ENCODE assay signal across 12 cellular contexts in the genomic region with DNA sequence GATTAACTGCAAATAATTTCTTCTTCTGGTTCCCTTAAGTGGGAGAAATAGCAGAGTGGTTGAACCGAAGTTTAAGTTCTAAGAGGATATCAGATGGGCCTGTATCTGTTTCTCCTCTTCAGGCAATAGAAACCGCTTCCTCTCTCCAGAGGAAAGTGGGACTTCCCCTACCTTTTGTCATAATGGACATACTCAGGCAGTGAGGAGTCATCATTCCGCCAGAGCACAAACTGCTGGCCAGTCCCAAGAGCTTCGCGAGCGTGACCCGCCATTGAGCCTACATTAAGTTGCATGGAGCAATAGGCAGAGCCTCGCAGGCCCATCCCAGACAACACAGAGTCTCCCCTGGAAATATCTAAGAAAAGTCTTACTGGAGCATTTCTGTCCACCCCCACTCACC.
DNase-seq lines count a peak whose midpoint lies in the region; ATAC-seq lines count a peak whose summit lies in the region.
"Had no signal": no experiment of that assay in that cellular context is flagged by ENCODE, and none has a peak within 500 bp of the region (broad histone marks: within the 10 kb centered on the region; RNA-seq: fewer than 3 reads in every experiment).

No MANE protein-coding gene starts in this region.

- peak overlapping the region; percentile 83 for H3K27ac ChIP-seq in naive thymus-derived CD4-positive, alpha-beta T cell (ENCODE audit: low read depth, low read length)
- H3K27ac ChIP-seq: A549, tibial nerve had no signal

- POLR2A ChIA-PET in naive thymus-derived CD4-positive, alpha-beta T cell (lab: Charles Lee) = interaction anchor here (0.7 to 1.6 kb wide), 5 partner anchors 13 to 104 kb away, joined by 3 to 5 read pairs (median 4); no protein-coding TSS in a partner anchor

- H3K4me1 ChIP-seq in naive thymus-derived CD4-positive, alpha-beta T cell (ENCODE audit: control insufficient read depth in 2 of 2, insufficient read depth in 2 of 2, low read length in 2 of 2) = peaks cover 19 to 65% of the 10 kb centered on the region in 2 donors

- H3K27ac Mint-ChIP-seq in activated T-helper 2 cell treated with anti-CD3 and anti-CD28 coated beads, Interferon-gamma antibody, Interleukin-2, Interleukin-4, amounts not matched to agents 10 μg/mL and 5 μg/mL and 100 μg/mL, durations not matched to agents 14 hours and 24 hours and 36 hours = peak overlapping the region; percentile 93
- H3K27ac Mint-ChIP-seq in naive thymus-derived CD4-positive, alpha-beta T cell = peak overlapping the region; percentile 92 to 99 (median 96)

- H3K36me3 ChIP-seq in naive thymus-derived CD4-positive, alpha-beta T cell (ENCODE audit: control insufficient read depth in 2 of 3, insufficient read depth in 3 of 3, low read length in 3 of 3) = no peaks in the 10 kb centered on the region
- H3K36me3 ChIP-seq: tibial nerve had no signal

- ATAC-seq in naive thymus-derived CD4-positive, alpha-beta T cell = peak; percentile 8
- ATAC-seq in HG02981 (IDR thresholded peaks at IDR 0.05; ENCODE audit: unreplicated experiment) (no peak), HG02798 (IDR thresholded peaks at IDR 0.05; ENCODE audit: poor library complexity, unreplicated experiment) (no peak)
- ATAC-seq: A549 had no signal

- H3K4me3 Mint-ChIP-seq in activated T-helper 2 cell treated with anti-CD3 and anti-CD28 coated beads, Interferon-gamma antibody, Interleukin-2, Interleukin-4, amounts not matched to agents 10 μg/mL and 5 μg/mL and 100 μg/mL, durations not matched to agents 14 hours and 24 hours and 36 hours (ENCODE audit: low read depth) = peak overlapping the region; percentile 53
- H3K4me3 Mint-ChIP-seq in naive thymus-derived CD4-positive, alpha-beta T cell = peak overlapping the region; percentile 42 to 82 (median 69)

- H3K9me3 Mint-ChIP-seq in activated T-helper 2 cell treated with anti-CD3 and anti-CD28 coated beads, Interferon-gamma antibody, Interleukin-2, Interleukin-4, amounts not matched to agents 10 μg/mL and 5 μg/mL and 100 μg/mL, durations not matched to agents 14 hours and 24 hours and 36 hours = no peaks in the 10 kb centered on the region
- peaks cover 0 to 2% (median 0%) of the 10 kb centered on the region in 11 donors for H3K9me3 Mint-ChIP-seq in naive thymus-derived CD4-positive, alpha-beta T cell

- intact Hi-C loops in activated T-helper 2 cell treated with anti-CD3 and anti-CD28 coated beads, Interferon-gamma antibody, Interleukin-2, Interleukin-4, amounts not matched to agents 10 μg/mL and 5 μg/mL and 100 μg/mL, durations not matched to agents 14 hours and 24 hours and 36 hours (cut with micrococcal nuclease) = loop anchor here (1.0 to 5.0 kb wide), 7 partner anchors 86 to 430 kb away; a partner anchor contains a TSS
- intact Hi-C loops in naive thymus-derived CD4-positive, alpha-beta T cell (cut with micrococcal nuclease) = loop anchor here in 1 of 2 donors (1.0 to 10.0 kb wide), 8 partner anchors 103 to 1525 kb away; a partner anchor contains a TSS

- in situ Hi-C loops in KBM-7 (cut with MboI; ENCODE audit: low pct_unique_long_range_greater_than_20kb, low sequenced_read_pairs) = no loop called here

- CTCF ChIA-PET in naive thymus-derived CD4-positive, alpha-beta T cell (lab: Charles Lee) = interaction anchor here (2.1 kb wide), 1 partner anchor 161 kb away, joined by 9 read pairs; no protein-coding TSS in a partner anchor

- H3K9me3 ChIP-seq in naive thymus-derived CD4-positive, alpha-beta T cell (ENCODE audit: control insufficient read depth in 2 of 3, low read length in 3 of 3) = no peaks in the 10 kb centered on the region
- H3K9me3 ChIP-seq: A549, tibial nerve had no signal

- peak overlapping the region; percentile 34 for H3K4me3 ChIP-seq in naive thymus-derived CD4-positive, alpha-beta T cell (ENCODE audit: low read length)
- H3K4me3 ChIP-seq: A549, lung, tibial nerve had no signal

- no peaks in the 10 kb centered on the region for H3K36me3 Mint-ChIP-seq in activated T-helper 2 cell treated with anti-CD3 and anti-CD28 coated beads, Interferon-gamma antibody, Interleukin-2, Interleukin-4, amounts not matched to agents 10 μg/mL and 5 μg/mL and 100 μg/mL, durations not matched to agents 14 hours and 24 hours and 36 hours (ENCODE audit: low read depth)
- peaks cover 0 to 2% (median 0%) of the 10 kb centered on the region in 5 donors for H3K36me3 Mint-ChIP-seq in naive thymus-derived CD4-positive, alpha-beta T cell

- DNase-seq in NCI-H2029 treated with DMSO at 0.1 percent for 48 hours (lab: John Stamatoyannopoulos, UW) = peak; percentile 52
- DNase-seq in NCI-H2029 (lab: John Stamatoyannopoulos, UW) = no peak
- peak; percentile 15 for DNase-seq in KBM-7
- no peak for DNase-seq in activated T-helper 2 cell treated with anti-CD3 and anti-CD28 coated beads, Interferon-gamma antibody, Interleukin-2, Interleukin-4, amounts not matched to agents 10 μg/mL and 5 μg/mL and 100 μg/mL, durations not matched to agents 14 hours and 24 hours and 36 hours (ENCODE audit: low spot score)
- DNase-seq in naive thymus-derived CD4-positive, alpha-beta T cell = peak in 2 of 9 donors; percentile 33 to 42
- no peak for DNase-seq in AG08396 (ENCODE audit: low spot score)
- DNase-seq: NCI-H1930 had no signal

- H3K4me1 Mint-ChIP-seq in activated T-helper 2 cell treated with anti-CD3 and anti-CD28 coated beads, Interferon-gamma antibody, Interleukin-2, Interleukin-4, amounts not matched to agents 10 μg/mL and 5 μg/mL and 100 μg/mL, durations not matched to agents 14 hours and 24 hours and 36 hours (ENCODE audit: low read depth) = peaks cover 77% of the 10 kb centered on the region
- peaks cover 33 to 87% (median 81%) of the 10 kb centered on the region in 7 donors for H3K4me1 Mint-ChIP-seq in naive thymus-derived CD4-positive, alpha-beta T cell

- H3K27me3 ChIP-seq in naive thymus-derived CD4-positive, alpha-beta T cell (ENCODE audit: control insufficient read depth in 2 of 2, insufficient read depth in 2 of 2, low read length in 2 of 2) = no peaks in the 10 kb centered on the region
- H3K27me3 ChIP-seq: tibial nerve had no signal

- no peaks in the 10 kb centered on the region for H3K27me3 Mint-ChIP-seq in activated T-helper 2 cell treated with anti-CD3 and anti-CD28 coated beads, Interferon-gamma antibody, Interleukin-2, Interleukin-4, amounts not matched to agents 10 μg/mL and 5 μg/mL and 100 μg/mL, durations not matched to agents 14 hours and 24 hours and 36 hours (ENCODE audit: low read depth)
- no peaks in the 10 kb centered on the region for H3K27me3 Mint-ChIP-seq in naive thymus-derived CD4-positive, alpha-beta T cell

Comparison
In these comparisons a context has a peak if more than half of its experiments do, and no peak if none do; other contexts are left out.
1. DNase-seq: peak in NCI-H2029 treated with DMSO at 0.1 percent for 48 hours (single experiment) and KBM-7 (single experiment); none in NCI-H2029 (single experiment), activated T-helper 2 cell treated with anti-CD3 and anti-CD28 coated beads, Interferon-gamma antibody, Interleukin-2, Interleukin-4, amounts not matched to agents 10 μg/mL and 5 μg/mL and 100 μg/mL, durations not matched to agents 14 hours and 24 hours and 36 hours (single experiment) and AG08396 (single experiment).